16 cellular contexts compared by ENCODE assay signal in the genomic region with DNA sequence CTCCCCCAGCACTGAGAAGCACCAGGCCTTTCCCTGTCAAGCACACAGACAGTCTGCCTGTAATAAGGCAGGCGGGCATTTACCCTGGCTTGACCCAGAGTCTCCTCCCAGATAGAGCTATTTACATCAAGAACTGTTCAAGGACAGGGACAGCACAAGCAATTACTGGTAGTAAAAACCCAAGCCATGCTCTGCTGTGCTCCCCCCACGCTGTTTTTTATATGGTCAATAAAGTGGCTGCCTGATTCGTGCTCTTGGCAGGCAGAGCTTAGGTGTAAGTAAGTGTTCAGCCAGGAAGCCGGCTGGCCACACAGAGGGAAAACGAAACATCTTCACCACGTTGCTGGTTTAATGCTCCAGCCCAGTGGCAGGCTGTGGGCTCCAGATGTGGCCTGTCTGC.
"Had no signal": no experiment of that assay in that cellular context is flagged by ENCODE, and none has a peak within 500 bp of the region (broad histone marks: within the 10 kb centered on the region; RNA-seq: fewer than 3 reads in every experiment).

No MANE protein-coding gene starts in this region.

- H3K4me3 ChIP-seq: dorsolateral prefrontal cortex, left lung, pancreas, sigmoid colon, stomach had no signal

- H3K4me1 ChIP-seq: left lung, pancreas, sigmoid colon, stomach had no signal

- H3K9me3 ChIP-seq: left lung, pancreas, sigmoid colon, stomach had no signal

- H3K27me3 ChIP-seq: brain microvascular endothelial cell, dorsolateral prefrontal cortex, left lung, pancreas, sigmoid colon, stomach had no signal

- H3K36me3 ChIP-seq: brain microvascular endothelial cell, left lung, pancreas, sigmoid colon, stomach had no signal

- DNase-seq: activated CD4-positive, alpha-beta T cell treated with anti-CD3 and anti-CD28 coated beads, Interleukin-2, amount 10 ng/mL, durations not matched to agents 7 days and 5 days; activated CD8-positive, alpha-beta memory T cell treated with anti-CD3 and anti-CD28 coated beads, Interleukin-2, amount 50 U/mL, for 48 hours; activated CD8-positive, alpha-beta T cell treated with anti-CD3 and anti-CD28 coated beads, Interleukin-2, amount 10 ng/mL, durations not matched to agents 7 days and 5 days; activated effector memory CD4-positive, alpha-beta T cell treated with Interleukin-2 at 50 U/mL for 16 hours; activated naive CD4-positive, alpha-beta T cell treated with anti-CD3 and anti-CD28 coated beads, Interleukin-2, amount 50 U/mL, for 16 hours; activated T-cell treated with anti-CD3 and anti-CD28 coated beads, Interleukin-2, amount 50 U/mL, for 48 hours; aorta; brain microvascular endothelial cell; central memory CD4-positive, alpha-beta T cell; dorsolateral prefrontal cortex; left lung; mammary epithelial cell; pancreas; sigmoid colon; stimulated activated CD4-positive, alpha-beta T cell treated with anti-CD3 and anti-CD28 coated beads, Interleukin-4, amount 100 ng/mL, for 24 hours; stomach had no signal

- H3K27ac ChIP-seq: brain microvascular endothelial cell, left lung, pancreas, sigmoid colon, stomach had no signal
